ENCODE assay signal across 8 cellular contexts in genomic region chr2:218897394-218898108, GRCh38. TPM values are rescaled to one million over a fixed set of nuclear protein-coding genes. Genes with fewer than 3 reads are reported as not detected.
DNase-seq lines count a peak whose midpoint lies in the region; ATAC-seq and TF ChIP-seq lines count a peak whose summit lies in the region.

No MANE protein-coding gene starts in this region.

- peak overlapping the region; percentile 96 for H3K4me2 ChIP-seq in KMS-11

- H3K9ac ChIP-seq in KMS-11 = peak overlapping the region; percentile 80

- H3K4me3 ChIP-seq in KMS-11 (IDR thresholded peaks at IDR 0.05; ENCODE audit: insufficient read depth, low read depth, low read length) = no peak overlapping the region
- peak overlapping the region; percentile 60 for H3K4me3 ChIP-seq in coronary artery

- H3K27ac Mint-ChIP-seq in activated CD4-positive, alpha-beta T cell treated with anti-CD3 and anti-CD28 coated beads, Interleukin-2, amount 10 ng/mL, durations not matched to agents 7 days and 5 days = no peak overlapping the region

- no peaks in the 10 kb centered on the region for H3K36me3 ChIP-seq in KMS-11 (ENCODE audit: insufficient read depth)

- peak overlapping the region; percentile 52 for H2AFZ ChIP-seq in KMS-11 (ENCODE audit: low read depth)

- H3K36me3 Mint-ChIP-seq in activated CD4-positive, alpha-beta T cell treated with anti-CD3 and anti-CD28 coated beads, Interleukin-2, amount 10 ng/mL, durations not matched to agents 7 days and 5 days (ENCODE audit: low read depth) = no peaks in the 10 kb centered on the region

- peak overlapping the region; percentile 8 for H3K4me3 Mint-ChIP-seq in activated CD4-positive, alpha-beta T cell treated with anti-CD3 and anti-CD28 coated beads, Interleukin-2, amount 10 ng/mL, durations not matched to agents 7 days and 5 days

- peaks cover 49% of the 10 kb centered on the region for H3K4me1 Mint-ChIP-seq in activated CD4-positive, alpha-beta T cell treated with anti-CD3 and anti-CD28 coated beads, Interleukin-2, amount 10 ng/mL, durations not matched to agents 7 days and 5 days

- H3K27ac ChIP-seq in KMS-11 (peak overlapping the region; percentile 97), coronary artery (no peak overlapping the region)

- peaks cover 48% of the 10 kb centered on the region for H3K4me1 ChIP-seq in KMS-11 (ENCODE audit: low read depth, poor library complexity, severe bottlenecking)

- CTCF ChIA-PET in activated CD4-positive, alpha-beta T cell treated with anti-CD3 and anti-CD28 coated beads, Interleukin-2, amount 10 ng/mL, durations not matched to agents 7 days and 5 days (lab: Charles Lee) = interaction anchor here (0.7 to 31.8 kb wide), 24 partner anchors 10 to 605 kb away, joined by 3 to 669 read pairs (median 4); partner anchors contain the start of genes CRYBA2, GLB1L, STK16 and TTLL4

- TF ChIP-seq CTCF in KMS-11 (conservative IDR thresholded peaks at IDR 0.05; ENCODE audit: low read depth, low read length) (no peak), coronary artery (IDR thresholded peaks at IDR 0.05) (no peak)

- POLR2A ChIA-PET in activated CD4-positive, alpha-beta T cell treated with anti-CD3 and anti-CD28 coated beads, Interleukin-2, amount 10 ng/mL, durations not matched to agents 7 days and 5 days (lab: Charles Lee) = no interaction called here

- peak; percentile 41 for ATAC-seq in sciatic nerve

- intact Hi-C loops in sciatic nerve (cut with DNase I) = no loop called here

- H3K79me2 ChIP-seq in KMS-11 (ENCODE audit: insufficient read depth, low read depth) = peaks cover 20% of the 10 kb centered on the region; the same call in 1 of the 2 replicates

- H3K27me3 Mint-ChIP-seq in activated CD4-positive, alpha-beta T cell treated with anti-CD3 and anti-CD28 coated beads, Interleukin-2, amount 10 ng/mL, durations not matched to agents 7 days and 5 days = peaks cover 58% of the 10 kb centered on the region

- no peak for DNase-seq in activated CD4-positive, alpha-beta T cell treated with anti-CD3 and anti-CD28 coated beads, Interleukin-2, amount 10 ng/mL, durations not matched to agents 7 days and 5 days
- DNase-seq in activated CD4-positive, alpha-beta T cell treated with anti-CD3 and anti-CD28 coated beads, Interleukin-2, amount 50 U/mL, for 1 hour = no peak
- no peak for DNase-seq in coronary artery (ENCODE audit: low spot score)
- no peak for DNase-seq in sciatic nerve (ENCODE audit: low spot score)
- DNase-seq in ecto neural progenitor cell (ENCODE audit: low spot score) = no peak
- no peak for DNase-seq in RKO (ENCODE audit: low spot score)
- DNase-seq in KBM-7 = no peak

- no peaks in the 10 kb centered on the region for H3K9me3 Mint-ChIP-seq in activated CD4-positive, alpha-beta T cell treated with anti-CD3 and anti-CD28 coated beads, Interleukin-2, amount 10 ng/mL, durations not matched to agents 7 days and 5 days

- H4K20me1 ChIP-seq in KMS-11 (ENCODE audit: insufficient read depth) = no peaks in the 10 kb centered on the region

- in situ Hi-C loops in KBM-7 (cut with MboI; ENCODE audit: low pct_unique_long_range_greater_than_20kb, low sequenced_read_pairs) = no loop called here

- no peaks in the 10 kb centered on the region for H3K27me3 ChIP-seq in KMS-11 (ENCODE audit: insufficient read depth, low read depth)

RNA-seq across cellular contexts. Expression of gene WNT10A, which starts 16.9 kb away (rescaled TPM):
- total RNA-seq in activated CD4-positive, alpha-beta T cell treated with anti-CD3 and anti-CD28 coated beads, Interleukin-2, amount 10 ng/mL, durations not matched to agents 7 days and 5 days = under 1 TPM; 0.10 TPM
- 0.94 TPM for total RNA-seq in sciatic nerve

RNA-seq across cellular contexts. Expression of gene WNT6, which starts 37.9 kb away (rescaled TPM):
- total RNA-seq in activated CD4-positive, alpha-beta T cell treated with anti-CD3 and anti-CD28 coated beads, Interleukin-2, amount 10 ng/mL, durations not matched to agents 7 days and 5 days = not detected
- total RNA-seq in sciatic nerve = 23.3 TPM

Comparison
In these comparisons a context has a peak if more than half of its experiments do, and no peak if none do; other contexts are left out.
1. RNA of gene WNT6, which starts 37.9 kb away (total RNA-seq): 23.3 TPM in sciatic nerve (single experiment); not detected in activated CD4-positive, alpha-beta T cell treated with anti-CD3 and anti-CD28 coated beads, Interleukin-2, amount 10 ng/mL, durations not matched to agents 7 days and 5 days; every median in the first group is over 10 times any median in the second.